12 cellular contexts compared by ENCODE assay signal in the genomic region with DNA sequence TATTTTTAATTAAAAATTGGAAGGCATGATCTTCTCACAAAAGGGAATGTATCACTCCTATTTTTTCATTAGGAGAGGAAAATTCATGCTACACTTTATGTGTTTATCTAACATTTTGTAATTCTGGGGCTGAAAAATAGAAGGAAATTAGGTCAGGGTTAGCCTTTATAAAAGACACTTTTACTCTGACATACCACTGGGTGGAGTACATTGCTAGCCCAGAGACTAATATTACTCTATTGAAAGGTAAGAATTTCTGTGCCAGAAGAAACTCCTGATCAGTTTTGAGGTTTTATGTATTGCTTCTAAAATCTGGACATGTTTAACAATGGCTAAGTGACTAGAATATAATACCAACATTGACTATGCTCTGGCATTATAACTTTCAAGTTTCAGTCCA.
DNase-seq lines count a peak whose midpoint lies in the region; ATAC-seq and TF ChIP-seq lines count a peak whose summit lies in the region.
"Had no signal": no experiment of that assay in that cellular context is flagged by ENCODE, and none has a peak within 500 bp of the region (broad histone marks: within the 10 kb centered on the region; RNA-seq: fewer than 3 reads in every experiment).

No MANE protein-coding gene starts in this region.

- DNase-seq in NCI-H1417 (lab: John Stamatoyannopoulos, UW) (peak; percentile 1 to 15 (median 14)), NCI-H1417 treated with DMSO at 0.1 percent for 48 hours (lab: John Stamatoyannopoulos, UW) (no peak), SW480 (ENCODE audit: low spot score) (peak; percentile 17), fibroblast of villous mesenchyme (ENCODE audit: low read depth) (no peak), natural killer cell (no peak)
- DNase-seq: GOT3 had no signal

- ATAC-seq in GM21390 (IDR thresholded peaks at IDR 0.05; ENCODE audit: unreplicated experiment) = no peak
- no peak for ATAC-seq in GM18873 (IDR thresholded peaks at IDR 0.05; ENCODE audit: low FRiP score, unreplicated experiment)
- no peak for ATAC-seq in natural killer cell

- H3K4me1 ChIP-seq in subcutaneous abdominal adipose tissue (ENCODE audit: control insufficient read depth in 5 of 5, insufficient read depth in 5 of 5, low read length in 5 of 5) = peaks cover 0 to 26% (median 16%) of the 10 kb centered on the region in 5 donors
- H3K4me1 ChIP-seq: ascending aorta had no signal

- H3K9me3 Mint-ChIP-seq in natural killer cell = peaks cover 6 to 12% of the 10 kb centered on the region in 2 donors

- no peaks in the 10 kb centered on the region for H3K27me3 Mint-ChIP-seq in natural killer cell (ENCODE audit: low read depth in 2 of 2)
- H3K27me3 Mint-ChIP-seq: B cell, progenitor cell of endocrine pancreas had no signal

- no peaks in the 10 kb centered on the region for H3K27me3 ChIP-seq in subcutaneous abdominal adipose tissue (ENCODE audit: control insufficient read depth in 5 of 5, insufficient read depth in 4 of 5, low read length in 5 of 5)
- H3K27me3 ChIP-seq: ascending aorta had no signal

- H3K4me3 ChIP-seq in fibroblast of villous mesenchyme (ENCODE audit: low read depth, low read length) (no peak overlapping the region), subcutaneous abdominal adipose tissue (ENCODE audit: low read depth in 1 of 5, low read length in 5 of 5) (no peak overlapping the region)
- H3K4me3 ChIP-seq: ascending aorta had no signal

- no peaks in the 10 kb centered on the region for H3K4me1 Mint-ChIP-seq in natural killer cell
- H3K4me1 Mint-ChIP-seq: B cell had no signal

- intact Hi-C loops in natural killer cell (cut with micrococcal nuclease) = no loop called here

- TF ChIP-seq CTCF in fibroblast of villous mesenchyme (IDR thresholded peaks at IDR 0.05; ENCODE audit: insufficient read depth, low read depth, low read length) (peak; percentile 29), natural killer cell (IDR thresholded peaks at IDR 0.05) (no peak)

- H3K36me3 Mint-ChIP-seq in natural killer cell = no peaks in the 10 kb centered on the region

- no peak overlapping the region for H3K9ac ChIP-seq in subcutaneous abdominal adipose tissue (ENCODE audit: low read length in 5 of 5)

- no peaks in the 10 kb centered on the region for H3K36me3 ChIP-seq in subcutaneous abdominal adipose tissue (ENCODE audit: control insufficient read depth in 5 of 5, insufficient read depth in 5 of 5, low read length in 5 of 5)
- H3K36me3 ChIP-seq: ascending aorta had no signal

- peak overlapping the region; percentile 12 for H3K27ac ChIP-seq in subcutaneous abdominal adipose tissue (ENCODE audit: low read depth, low read length)
- H3K27ac ChIP-seq: ascending aorta had no signal

- no peak overlapping the region for H3K4me3 Mint-ChIP-seq in natural killer cell
- H3K4me3 Mint-ChIP-seq: B cell had no signal

- H3K27ac Mint-ChIP-seq in natural killer cell = no peak overlapping the region
- H3K27ac Mint-ChIP-seq: B cell, progenitor cell of endocrine pancreas had no signal

- no peaks in the 10 kb centered on the region for H3K9me3 ChIP-seq in subcutaneous abdominal adipose tissue (ENCODE audit: control insufficient read depth in 5 of 5, low read length in 5 of 5)
- H3K9me3 ChIP-seq: ascending aorta had no signal

Comparison
In these comparisons a context has a peak if more than half of its experiments do, and no peak if none do; other contexts are left out.
1. DNase-seq: peak in NCI-H1417 (3 of 3) and SW480 (single experiment); none in NCI-H1417 treated with DMSO at 0.1 percent for 48 hours (single experiment), fibroblast of villous mesenchyme (single experiment) and natural killer cell (single experiment).